ENCODE assay signal across 13 cellular contexts in the genomic region with DNA sequence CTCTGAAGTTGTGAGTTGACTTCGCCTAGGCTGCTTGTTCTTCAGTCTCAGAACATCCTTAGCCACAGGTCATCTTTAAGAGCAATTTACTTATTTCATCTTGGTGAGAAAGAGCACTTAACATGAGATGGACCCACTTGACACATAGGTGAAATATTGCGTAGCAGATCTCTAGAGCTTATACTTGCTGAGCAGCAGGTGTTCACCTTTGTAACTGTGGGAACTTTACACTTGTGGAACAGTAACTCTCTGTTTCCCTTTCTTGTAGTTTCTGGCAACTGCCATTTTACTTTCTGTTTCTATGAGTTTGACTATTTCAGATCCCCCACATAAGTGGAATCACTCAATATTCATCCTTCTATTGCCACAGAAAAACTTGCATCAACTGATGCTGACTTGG.
DNase-seq lines count a peak whose midpoint lies in the region; ATAC-seq and TF ChIP-seq lines count a peak whose summit lies in the region.
"Had no signal": no experiment of that assay in that cellular context is flagged by ENCODE, and none has a peak within 500 bp of the region (broad histone marks: within the 10 kb centered on the region; RNA-seq: fewer than 3 reads in every experiment).

No MANE protein-coding gene starts in this region.

- ATAC-seq in GM18498 (IDR thresholded peaks at IDR 0.05; ENCODE audit: unreplicated experiment) (peak; percentile 96), GM19438 (IDR thresholded peaks at IDR 0.05; ENCODE audit: low read depth, unreplicated experiment) (peak; percentile 94), HG02870 (IDR thresholded peaks at IDR 0.05; ENCODE audit: unreplicated experiment) (peak; percentile 94), HG03558 (IDR thresholded peaks at IDR 0.05; ENCODE audit: extremely low read depth, unreplicated experiment) (peak; percentile 96), lower lobe of right lung (no peak)
- no peak for ATAC-seq in activated CD4-positive, alpha-beta T cell treated with anti-CD3 and anti-CD28 coated beads for 36 hours
- ATAC-seq: activated naive CD8-positive, alpha-beta T cell treated with anti-CD3 and anti-CD28 coated beads, Interleukin-2, amount 50 U/mL, for 24 hours had no signal

- no peaks in the 10 kb centered on the region for H3K4me1 ChIP-seq in lower lobe of right lung

- H3K4me1 Mint-ChIP-seq in activated CD4-positive, alpha-beta T cell treated with anti-CD3 and anti-CD28 coated beads for 36 hours: no peaks in the 10 kb centered on the region
- no peaks in the 10 kb centered on the region for H3K4me1 Mint-ChIP-seq in CD14-positive monocyte
- H3K4me1 Mint-ChIP-seq: activated naive CD8-positive, alpha-beta T cell treated with anti-CD3 and anti-CD28 coated beads, Interleukin-2, amount 50 U/mL, for 24 hours had no signal

- H3K9me3 ChIP-seq in lower lobe of right lung: no peaks in the 10 kb centered on the region
- H3K9me3 ChIP-seq: SK-N-SH had no signal

- no peak overlapping the region for H3K4me3 ChIP-seq in lower lobe of right lung

- intact Hi-C loops in lower lobe of right lung (cut with DNase I) (no loop called here), CD14-positive monocyte (cut with micrococcal nuclease) (no loop called here)
- intact Hi-C loops in activated CD4-positive, alpha-beta T cell treated with anti-CD3 and anti-CD28 coated beads for 36 hours (cut with DNase I, micrococcal nuclease): no loop called here

- H3K27me3 Mint-ChIP-seq in activated CD4-positive, alpha-beta T cell treated with anti-CD3 and anti-CD28 coated beads for 36 hours: peaks cover 7% of the 10 kb centered on the region
- peaks cover 0 to 1% (median 0%) of the 10 kb centered on the region in 3 donors for H3K27me3 Mint-ChIP-seq in CD14-positive monocyte (ENCODE audit: low read depth in 3 of 3)
- H3K27me3 Mint-ChIP-seq: activated naive CD8-positive, alpha-beta T cell treated with anti-CD3 and anti-CD28 coated beads, Interleukin-2, amount 50 U/mL, for 24 hours had no signal

- no peaks in the 10 kb centered on the region for H3K27me3 ChIP-seq in lower lobe of right lung (ENCODE audit: low read depth)

- no peak overlapping the region for H3K4me3 Mint-ChIP-seq in activated CD4-positive, alpha-beta T cell treated with anti-CD3 and anti-CD28 coated beads for 36 hours
- no peak overlapping the region for H3K4me3 Mint-ChIP-seq in CD14-positive monocyte
- H3K4me3 Mint-ChIP-seq: activated naive CD8-positive, alpha-beta T cell treated with anti-CD3 and anti-CD28 coated beads, Interleukin-2, amount 50 U/mL, for 24 hours had no signal

- H3K27ac ChIP-seq in lower lobe of right lung: no peak overlapping the region

- TF ChIP-seq CTCF in lower lobe of right lung (IDR thresholded peaks at IDR 0.05): no peak
- TF ChIP-seq CTCF in CD14-positive monocyte (IDR thresholded peaks at IDR 0.05): no peak

- CTCF ChIA-PET in activated CD4-positive, alpha-beta T cell treated with anti-CD3 and anti-CD28 coated beads for 36 hours (lab: Charles Lee): no interaction called here

- no peaks in the 10 kb centered on the region for H3K36me3 ChIP-seq in lower lobe of right lung

- no peaks in the 10 kb centered on the region for H3K9me3 Mint-ChIP-seq in activated CD4-positive, alpha-beta T cell treated with anti-CD3 and anti-CD28 coated beads for 36 hours (ENCODE audit: low read depth)
- H3K9me3 Mint-ChIP-seq in CD14-positive monocyte: peaks cover 0 to 10% (median 3%) of the 10 kb centered on the region in 7 donors
- H3K9me3 Mint-ChIP-seq: activated naive CD8-positive, alpha-beta T cell treated with anti-CD3 and anti-CD28 coated beads, Interleukin-2, amount 50 U/mL, for 24 hours had no signal

- DNase-seq in lower lobe of right lung (no peak), NCI-H2196 (lab: John Stamatoyannopoulos, UW; ENCODE audit: unreplicated experiment) (no peak), CD14-positive monocyte (ENCODE audit: low spot score) (no peak)
- DNase-seq in activated CD4-positive, alpha-beta T cell treated with anti-CD3 and anti-CD28 coated beads for 36 hours: no peak
- DNase-seq: activated naive CD8-positive, alpha-beta T cell treated with anti-CD3 and anti-CD28 coated beads, Interleukin-2, amount 50 U/mL, for 24 hours; effector CD8-positive, alpha-beta T cell; hippocampal formation; NCI-H2171 treated with DMSO at 0.1 percent for 48 hours; SK-N-SH had no signal

- no peaks in the 10 kb centered on the region for H3K36me3 Mint-ChIP-seq in activated CD4-positive, alpha-beta T cell treated with anti-CD3 and anti-CD28 coated beads for 36 hours (ENCODE audit: low read depth)
- no peaks in the 10 kb centered on the region for H3K36me3 Mint-ChIP-seq in CD14-positive monocyte

- POLR2A ChIA-PET in activated CD4-positive, alpha-beta T cell treated with anti-CD3 and anti-CD28 coated beads for 36 hours (lab: Charles Lee): no interaction called here

- no peak overlapping the region for H3K27ac Mint-ChIP-seq in activated CD4-positive, alpha-beta T cell treated with anti-CD3 and anti-CD28 coated beads for 36 hours
- H3K27ac Mint-ChIP-seq in CD14-positive monocyte: no peak overlapping the region
- H3K27ac Mint-ChIP-seq: activated naive CD8-positive, alpha-beta T cell treated with anti-CD3 and anti-CD28 coated beads, Interleukin-2, amount 50 U/mL, for 24 hours had no signal

Comparison
In these comparisons a context has a peak if more than half of its experiments do, and no peak if none do; other contexts are left out.
1. ATAC-seq: peak in GM18498 (single experiment), GM19438 (single experiment), HG02870 (single experiment) and HG03558 (single experiment); none in lower lobe of right lung (0 of 2) and activated CD4-positive, alpha-beta T cell treated with anti-CD3 and anti-CD28 coated beads for 36 hours (single experiment).